Comparison of ENCODE assay signal across 8 cellular contexts in genomic region chr15:101501703-101502373, GRCh38. TPM values are rescaled to one million over a fixed set of nuclear protein-coding genes. Genes with fewer than 3 reads are reported as not detected.
DNase-seq lines count a peak whose midpoint lies in the region; ATAC-seq and TF ChIP-seq lines count a peak whose summit lies in the region.

No MANE protein-coding gene starts in this region.

- H3K79me1 ChIP-seq in neuronal stem cell (ENCODE audit: low read depth, low read length), result no peaks in the 10 kb centered on the region

- H2BK15ac ChIP-seq in neuronal stem cell (ENCODE audit: low read length), result no peak overlapping the region

- ATAC-seq in GM19043 (IDR thresholded peaks at IDR 0.05; ENCODE audit: low read depth, unreplicated experiment), result peak; percentile 45
- peak; percentile 52 for ATAC-seq in aorta (ENCODE audit: low FRiP score)

- no peak overlapping the region for H3K4ac ChIP-seq in neuronal stem cell (ENCODE audit: low read length)

- H2AFZ ChIP-seq in neuronal stem cell (ENCODE audit: low read length), result peak overlapping the region; percentile 88

- H3K27me3 ChIP-seq in A673 (replicated peaks; ENCODE audit: insufficient read depth, low read depth, low read length, poor library complexity), result no peaks in the 10 kb centered on the region
- H3K27me3 ChIP-seq in neuronal stem cell (ENCODE audit: control insufficient read depth in 3 of 3, insufficient read depth in 3 of 3, low read depth in 1 of 3, low read length in 3 of 3), result peaks cover 0 to 14% (median 0%) of the 10 kb centered on the region in 3 experiments
- H3K27me3 ChIP-seq in aorta (ENCODE audit: control insufficient read depth in 1 of 2, insufficient read depth in 2 of 2, low read length in 1 of 2), result no peaks in the 10 kb centered on the region

- H3K4me2 ChIP-seq in neuronal stem cell (ENCODE audit: insufficient read depth, low read length, poor library complexity, severe bottlenecking), result no peak overlapping the region

- CTCF ChIA-PET in A673 (lab: Charles Lee), result interaction anchor here (1.3 to 1.8 kb wide), 3 partner anchors 181 to 204 kb away, joined by 4 to 5 read pairs (median 4); no protein-coding TSS in a partner anchor

- no peak overlapping the region for H2BK12ac ChIP-seq in neuronal stem cell (ENCODE audit: low read length)

- WGBS in neuronal stem cell (ENCODE audit: extremely low coverage in 2 of 2, insufficient read length in 2 of 2, insufficient replicate concordance in 1 of 2), 2 donors, result no CpG with 5 or more reads among the region's 23 CpGs
- WGBS in aorta, 2 donors, result 21 to 22% methylated on average over 21 to 23 of the region's 23 CpGs

- H3K4me1 ChIP-seq in A673 (ENCODE audit: insufficient read depth, low read length, poor library complexity, severe bottlenecking) (no peaks in the 10 kb centered on the region), neuronal stem cell (ENCODE audit: control insufficient read depth in 2 of 2, insufficient read depth in 1 of 2, low read depth in 1 of 2, low read length in 2 of 2) (peaks cover 0 to under 1% of the 10 kb centered on the region in 2 donors), aorta (ENCODE audit: control insufficient read depth in 1 of 2, insufficient read depth in 2 of 2, low read length in 2 of 2) (no peaks in the 10 kb centered on the region)

- H3K9me3 ChIP-seq in A673 (ENCODE audit: low read depth, low read length, poor library complexity, severe bottlenecking) (no peaks in the 10 kb centered on the region), neuronal stem cell (replicated peaks in 1 of 2; ENCODE audit: control insufficient read depth in 2 of 2, insufficient read depth in 1 of 2, low read depth in 1 of 2, low read length in 2 of 2) (no peaks in the 10 kb centered on the region), aorta (ENCODE audit: control insufficient read depth, low read length) (no peaks in the 10 kb centered on the region)

- TF ChIP-seq CTCF in A673 (conservative IDR thresholded peaks at IDR 0.05; ENCODE audit: low read depth, low read length) (peak; percentile 78), epithelial cell of proximal tubule (conservative IDR thresholded peaks at IDR 0.05; ENCODE audit: low read depth, low read length) (peak; percentile 50)

- DNase-seq in A673 (ENCODE audit: low spot score), result peak; percentile 62
- DNase-seq in HuH-7.5 (ENCODE audit: low spot score), result peak; percentile 92
- DNase-seq in activated CD4-positive, alpha-beta T cell treated with anti-CD3 and anti-CD28 coated beads, Interleukin-2, amount 50 U/mL, for 1 hour, result peak; percentile 43
- no peak for DNase-seq in epithelial cell of proximal tubule (ENCODE audit: low read depth)
- peak; percentile 30 for DNase-seq in neuronal stem cell (ENCODE audit: low spot score)
- DNase-seq in aorta, result peak in 1 of 2 donors; percentile 52
- no peak for DNase-seq in NCI-H128 (lab: John Stamatoyannopoulos, UW; ENCODE audit: unreplicated experiment)

- H2BK5ac ChIP-seq in neuronal stem cell (ENCODE audit: low read length), result no peak overlapping the region

- no peak overlapping the region for H4K8ac ChIP-seq in neuronal stem cell (ENCODE audit: low read depth, low read length)

- POLR2A ChIA-PET in A673 (lab: Charles Lee; ENCODE audit: low non-redundant PET), result no interaction called here

- H3K18ac ChIP-seq in neuronal stem cell (ENCODE audit: low read length), result peak overlapping the region; percentile 30

- H4K91ac ChIP-seq in neuronal stem cell (ENCODE audit: low read depth, low read length, poor library complexity), result no peak overlapping the region

- H3K14ac ChIP-seq in neuronal stem cell (ENCODE audit: low read length), result no peak overlapping the region

- no TSS peak for BruUV-seq in A673 (replicated peaks; lab: Mats Ljungman, UMichigan)

- H3K36me3 ChIP-seq in A673 (ENCODE audit: insufficient read depth, low read length, poor library complexity, severe bottlenecking) (no peaks in the 10 kb centered on the region), neuronal stem cell (replicated peaks in 1 of 2; ENCODE audit: control insufficient read depth in 2 of 2, insufficient read depth in 2 of 2, low read length in 2 of 2) (no peaks in the 10 kb centered on the region), aorta (ENCODE audit: control insufficient read depth in 1 of 2, insufficient read depth in 2 of 2, low read length in 1 of 2) (no peaks in the 10 kb centered on the region)

- H3K27ac ChIP-seq in A673 (ENCODE audit: low read depth, low read length, poor library complexity, severe bottlenecking), result no peak overlapping the region
- H3K27ac ChIP-seq in neuronal stem cell (replicated peaks; ENCODE audit: low read length), result no peak overlapping the region
- no peak overlapping the region for H3K27ac ChIP-seq in aorta (ENCODE audit: low read depth in 1 of 2, low read length in 2 of 2)

- no peak overlapping the region for H2AK5ac ChIP-seq in neuronal stem cell (ENCODE audit: low read depth, low read length)

- H2BK120ac ChIP-seq in neuronal stem cell (ENCODE audit: low read depth, low read length), result no peak overlapping the region

- H3K9ac ChIP-seq in neuronal stem cell (ENCODE audit: low read depth, low read length, poor library complexity), result no peak overlapping the region

- intact Hi-C loops in A673 (cut with micrococcal nuclease; ENCODE audit: unreplicated experiment) (loop anchor here (1.0 kb wide), 1 partner anchor 202 kb away; no protein-coding TSS in a partner anchor), aorta (cut with DNase I) (no loop called here)

- H3K4me3 ChIP-seq in A673 (ENCODE audit: low read depth, low read length, poor library complexity, severe bottlenecking), result no peak overlapping the region
- no peak overlapping the region for H3K4me3 ChIP-seq in epithelial cell of proximal tubule (ENCODE audit: low read depth, low read length)
- no peak overlapping the region for H3K4me3 ChIP-seq in neuronal stem cell (ENCODE audit: low read length in 2 of 2)
- no peak overlapping the region for H3K4me3 ChIP-seq in aorta (ENCODE audit: low read length in 2 of 2)

- H3K23ac ChIP-seq in neuronal stem cell (ENCODE audit: low read depth, low read length, poor library complexity), result peak overlapping the region; percentile 16

RNA-seq across cellular contexts. Expression of gene PCSK6, which starts 12.3 kb away (rescaled TPM):
- total RNA-seq in A673 (2021) (2.6 and 4.3 TPM in 2 replicates), epithelial cell of proximal tubule (3.7 and 7.3 TPM in 2 replicates), aorta (10 to 100 TPM in 1 of 2 donors, 1 to 10 TPM in 1; 5.0 to 11.2 TPM)
- 2.0 TPM for polyA plus RNA-seq in neuronal stem cell (2013, experiment 1 of 2)
- 1.8 TPM for polyA plus RNA-seq in neuronal stem cell (2013, experiment 2 of 2)
- polyA plus RNA-seq in aorta, result 1 to 10 TPM in 1 of 2 donors, not detected in 1; 1.6 TPM

Comparison
In these comparisons a context has a peak if more than half of its experiments do, and no peak if none do; other contexts are left out.
1. DNase-seq: peak in A673 (single experiment), HuH-7.5 (single experiment), activated CD4-positive, alpha-beta T cell treated with anti-CD3 and anti-CD28 coated beads, Interleukin-2, amount 50 U/mL, for 1 hour (single experiment) and neuronal stem cell (single experiment); none in epithelial cell of proximal tubule (single experiment) and NCI-H128 (single experiment).